ENCODE assay signal across 16 cellular contexts in genomic region chr11:24422371-24422770, GRCh38.
DNase-seq lines count a peak whose midpoint lies in the region; ATAC-seq and TF ChIP-seq lines count a peak whose summit lies in the region.
"Had no signal": no experiment of that assay in that cellular context is flagged by ENCODE, and none has a peak within 500 bp of the region (broad histone marks: within the 10 kb centered on the region; RNA-seq: fewer than 3 reads in every experiment).

No MANE protein-coding gene starts in this region.

- H2AFZ ChIP-seq in SK-N-SH (ENCODE audit: low read depth): no peak overlapping the region; the same call in 1 of the 2 replicates

- no peak for TF ChIP-seq CTCF in SK-N-SH (IDR thresholded peaks at IDR 0.05)
- no peak for TF ChIP-seq CTCF in left lung (IDR thresholded peaks at IDR 0.05)

- no peak for TF ChIP-seq EP300 in SK-N-SH (IDR thresholded peaks at IDR 0.05; ENCODE audit: borderline replicate concordance in 1 of 2, low read depth in 1 of 2, low read length in 1 of 2)

- POLR2A ChIA-PET in SK-N-SH (lab: Yijun Ruan, JAX): no interaction called here

- H3K27me3 ChIP-seq in SK-N-SH (ENCODE audit: insufficient read depth) (no peaks in the 10 kb centered on the region), SJCRH30 (no peaks in the 10 kb centered on the region), left lung (no peaks in the 10 kb centered on the region)
- H3K27me3 ChIP-seq: BLaER1, SJSA1 had no signal

- H3K9me3 ChIP-seq in SK-N-SH (no peaks in the 10 kb centered on the region), SJCRH30 (replicated peaks) (no peaks in the 10 kb centered on the region), left lung (no peaks in the 10 kb centered on the region)
- H3K9me3 ChIP-seq: BLaER1, SJSA1 had no signal

- CTCF ChIA-PET in SK-N-SH (lab: Yijun Ruan, JAX): no interaction called here

- H3K27ac ChIP-seq in SK-N-SH (ENCODE audit: low read depth in 2 of 2, low read length in 1 of 2): peak overlapping the region in 1 of 2 experiments; percentile 34; a peak in 1 of 4 replicates
- no peak overlapping the region for H3K27ac ChIP-seq in SJCRH30
- H3K27ac ChIP-seq in left lung: no peak overlapping the region
- H3K27ac ChIP-seq: 22Rv1, BLaER1, SJSA1 had no signal

- H3K4me3 ChIP-seq in SK-N-SH (ENCODE audit: low read depth in 2 of 2, low read length in 1 of 2) (no peak overlapping the region), SJCRH30 (no peak overlapping the region), left lung (no peak overlapping the region)
- H3K4me3 ChIP-seq: BLaER1, SJSA1 had no signal

- peak; percentile 28; the same call in 1 of the 3 replicates for ATAC-seq in SK-N-SH treated with all-trans-retinoic acid at 6 μM for 48 hours
- ATAC-seq in left lung: no peak
- ATAC-seq in HG03039 (IDR thresholded peaks at IDR 0.05; ENCODE audit: unreplicated experiment): no peak

- no peaks in the 10 kb centered on the region for H3K4me1 ChIP-seq in SK-N-SH (ENCODE audit: control insufficient read depth in 1 of 2, insufficient read depth in 2 of 2, low read depth in 1 of 2, low read length in 1 of 2)
- H3K4me1 ChIP-seq in SJCRH30: no peaks in the 10 kb centered on the region
- no peaks in the 10 kb centered on the region for H3K4me1 ChIP-seq in left lung
- H3K4me1 ChIP-seq: BLaER1, SJSA1 had no signal

- H4K20me1 ChIP-seq in SK-N-SH (ENCODE audit: insufficient read depth): no peaks in the 10 kb centered on the region
- H4K20me1 ChIP-seq: BLaER1 had no signal

- DNase-seq in SK-N-SH (no peak), astrocyte of the hippocampus (ENCODE audit: low read depth, low spot score) (peak; percentile 49), iris pigment epithelial cell (ENCODE audit: low read depth) (peak; percentile 54), SJCRH30 (no peak), ecto neural progenitor cell (ENCODE audit: low spot score) (no peak), left lung (no peak)
- DNase-seq: DMS 273 treated with DMSO at 0.1 percent for 48 hours, GOT3, MM.1S, NCI-H1930, NCI-H2171 had no signal

- H3K9me2 ChIP-seq in SK-N-SH: no peaks in the 10 kb centered on the region

- no peak overlapping the region for H3K4me2 ChIP-seq in SK-N-SH
- H3K4me2 ChIP-seq: BLaER1 had no signal

- intact Hi-C loops in left lung (cut with DNase I): no loop called here

- no peak for TF ChIP-seq RAD21 in SK-N-SH (IDR thresholded peaks at IDR 0.05; ENCODE audit: low read length)

- no peak overlapping the region for H3K9ac ChIP-seq in SK-N-SH
- H3K9ac ChIP-seq: BLaER1 had no signal

- H3K36me3 ChIP-seq in SK-N-SH (replicated peaks in 1 of 2; ENCODE audit: control insufficient read depth in 1 of 2, insufficient read depth in 2 of 2, low read length in 1 of 2) (no peaks in the 10 kb centered on the region), SJCRH30 (no peaks in the 10 kb centered on the region), left lung (no peaks in the 10 kb centered on the region)
- H3K36me3 ChIP-seq: BLaER1, SJSA1 had no signal

- H3K79me2 ChIP-seq in SK-N-SH (ENCODE audit: insufficient read depth): no peaks in the 10 kb centered on the region

- 17% methylated on average over 1 of the region's 1 CpG for WGBS in SK-N-SH (ENCODE audit: low lambda C conversion rate)

- H3F3A ChIP-seq in SK-N-SH (replicated peaks; ENCODE audit: insufficient read depth): no peaks in the 10 kb centered on the region

TF ChIP-seq in SK-N-SH treated with all-trans-retinoic acid at 6 μM for 48 hours, 23 proteins besides CTCF, POLR2A, EP300 and RAD21 (continues in another document):
- TF ChIP-seq ZFP30 (CRISPR knock-in tag; IDR thresholded peaks at IDR 0.05) (no peak), CSRNP3 (CRISPR knock-in tag; IDR thresholded peaks at IDR 0.05) (no peak), ZNF70 (CRISPR knock-in tag; IDR thresholded peaks at IDR 0.05) (no peak), TOX (CRISPR knock-in tag; IDR thresholded peaks at IDR 0.05; ENCODE audit: borderline replicate concordance) (no peak), ZC3H10 (CRISPR knock-in tag; IDR thresholded peaks at IDR 0.05) (no peak), GLIS3 (CRISPR knock-in tag; IDR thresholded peaks at IDR 0.05) (no peak), ESRRG (CRISPR knock-in tag; IDR thresholded peaks at IDR 0.05) (no peak), ZFP3 (CRISPR knock-in tag; IDR thresholded peaks at IDR 0.05) (no peak), PATZ1 (CRISPR knock-in tag; IDR thresholded peaks at IDR 0.05; ENCODE audit: borderline replicate concordance) (no peak)

TF ChIP-seq in SK-N-SH, 30 proteins besides CTCF, POLR2A, EP300 and RAD21:
- no peak for TF ChIP-seq MEF2A (IDR thresholded peaks at IDR 0.05; ENCODE audit: borderline replicate concordance, low read depth)
- no peak for TF ChIP-seq CHD2 (IDR thresholded peaks at IDR 0.05; ENCODE audit: low read length, partially characterized antibody)

Comparison
In these comparisons a context has a peak if more than half of its experiments do, and no peak if none do; other contexts are left out.
1. DNase-seq: peak in astrocyte of the hippocampus (single experiment) and iris pigment epithelial cell (single experiment); none in SK-N-SH (single experiment), SJCRH30 (0 of 2), ecto neural progenitor cell (single experiment) and left lung (0 of 2).